In the genomic region with DNA sequence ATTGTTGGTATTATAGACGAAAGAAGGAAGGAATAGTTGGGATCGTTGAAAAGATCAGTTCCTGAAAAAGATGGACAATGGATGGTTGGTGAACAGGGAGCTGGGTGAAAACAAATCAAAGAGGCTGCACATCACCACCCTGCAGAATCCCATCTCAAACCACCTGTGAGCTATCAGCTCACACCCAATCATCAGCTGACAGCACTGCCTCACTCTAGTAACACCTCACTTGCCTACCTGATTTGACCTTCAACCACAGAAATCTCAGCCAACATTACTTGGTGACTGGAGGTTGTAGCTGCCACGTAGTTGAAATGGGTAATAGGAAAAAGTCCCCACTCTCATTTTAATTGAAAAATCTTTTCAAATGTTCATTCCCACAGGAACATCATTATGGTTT, we compare ENCODE assay signal across 23 cellular contexts.
DNase-seq lines count a peak whose midpoint lies in the region; ATAC-seq and TF ChIP-seq lines count a peak whose summit lies in the region.
"Had no signal": no experiment of that assay in that cellular context is flagged by ENCODE, and none has a peak within 500 bp of the region (broad histone marks: within the 10 kb centered on the region; RNA-seq: fewer than 3 reads in every experiment).

No MANE protein-coding gene starts in this region.

- peaks cover 39% of the 10 kb centered on the region for H3K4me1 Mint-ChIP-seq in endodermal cell
- H3K4me1 Mint-ChIP-seq: CD4-positive, alpha-beta memory T cell had no signal

- no peak overlapping the region for H3K23ac ChIP-seq in trophoblast cell (ENCODE audit: low read length)

- peaks cover 1% of the 10 kb centered on the region for H3K79me2 ChIP-seq in trophoblast cell (ENCODE audit: control insufficient read depth, insufficient read depth, low read length, poor library complexity)

- H3K9ac ChIP-seq in endodermal cell (ENCODE audit: extremely low read depth, low read length, poor library complexity, severe bottlenecking) (no peak overlapping the region), trophoblast cell (ENCODE audit: low read length) (no peak overlapping the region)

- H3K4me2 ChIP-seq in trophoblast cell (ENCODE audit: low read length) = no peak overlapping the region
- H3K4me2 ChIP-seq: PC-9 had no signal

- WGBS in endodermal cell (ENCODE audit: insufficient coverage in 1 of 2, insufficient read length in 1 of 2), 2 experiments = 87 to 92% methylated on average over 2 to 3 of the region's 3 CpGs
- 100% methylated on average over 2 of the region's 3 CpGs for WGBS in trophoblast cell (ENCODE audit: extremely low coverage, insufficient coverage, insufficient read length)

- peaks cover 2% of the 10 kb centered on the region for H3K79me1 ChIP-seq in trophoblast cell (ENCODE audit: low read length)

- H3K9me3 ChIP-seq in endodermal cell (ENCODE audit: control insufficient read depth, low read length) (no peaks in the 10 kb centered on the region), trophoblast cell (ENCODE audit: insufficient read depth, low read depth, low read length) (no peaks in the 10 kb centered on the region)
- H3K9me3 ChIP-seq: esophagus muscularis mucosa, psoas muscle, SJSA1 had no signal

- H3K27ac Mint-ChIP-seq in endodermal cell = no peak overlapping the region
- H3K27ac Mint-ChIP-seq: activated CD4-positive, alpha-beta memory T cell treated with anti-CD3 and anti-CD28 coated beads for 36 hours; CD4-positive, alpha-beta memory T cell; T-helper 17 cell had no signal

- H3K9me3 Mint-ChIP-seq in endodermal cell = no peaks in the 10 kb centered on the region
- H3K9me3 Mint-ChIP-seq: activated CD4-positive, alpha-beta memory T cell treated with anti-CD3 and anti-CD28 coated beads for 36 hours; CD4-positive, alpha-beta memory T cell; neural crest cell had no signal

- H3K36me3 ChIP-seq in endodermal cell (ENCODE audit: control insufficient read depth, insufficient read depth, low read length) = no peaks in the 10 kb centered on the region
- peaks cover 0 to 2% of the 10 kb centered on the region in 2 experiments for H3K36me3 ChIP-seq in trophoblast cell (ENCODE audit: control insufficient read depth in 1 of 2, insufficient read depth in 2 of 2, low read length in 2 of 2)
- H3K36me3 ChIP-seq: esophagus muscularis mucosa, SJSA1, WERI-Rb-1 had no signal

- H3K36me3 Mint-ChIP-seq in endodermal cell (ENCODE audit: low read depth) = no peaks in the 10 kb centered on the region
- H3K36me3 Mint-ChIP-seq: activated CD4-positive, alpha-beta memory T cell treated with anti-CD3 and anti-CD28 coated beads for 36 hours; CD4-positive, alpha-beta memory T cell had no signal

- H3K27ac ChIP-seq in endodermal cell (ENCODE audit: low read depth, low read length) (no peak overlapping the region), trophoblast cell (ENCODE audit: low read depth, low read length) (no peak overlapping the region)
- H3K27ac ChIP-seq: esophagus muscularis mucosa, PC-9, psoas muscle, SJSA1, WERI-Rb-1 had no signal

- no peak for TF ChIP-seq CTCF in endodermal cell (conservative IDR thresholded peaks at IDR 0.05)

- no peak overlapping the region for H4K12ac ChIP-seq in trophoblast cell (ENCODE audit: low read depth, low read length)

- H3K27me3 Mint-ChIP-seq in endodermal cell (ENCODE audit: insufficient read depth) = no peaks in the 10 kb centered on the region
- H3K27me3 Mint-ChIP-seq: activated CD4-positive, alpha-beta memory T cell treated with anti-CD3 and anti-CD28 coated beads for 36 hours had no signal

- ATAC-seq in GM18511 (IDR thresholded peaks at IDR 0.05; ENCODE audit: unreplicated experiment) (peak; percentile 45), HG02885 (IDR thresholded peaks at IDR 0.05; ENCODE audit: poor library complexity, unreplicated experiment) (peak; percentile 32), HG02642 (IDR thresholded peaks at IDR 0.05; ENCODE audit: poor library complexity, unreplicated experiment) (no peak), GM21529 (IDR thresholded peaks at IDR 0.05; ENCODE audit: unreplicated experiment) (no peak)
- ATAC-seq: left lobe of liver, psoas muscle, T-helper 17 cell had no signal

- H4K8ac ChIP-seq in trophoblast cell (ENCODE audit: low read depth, low read length) = no peak overlapping the region

- H3K4me3 ChIP-seq in endodermal cell (ENCODE audit: low read length) (no peak overlapping the region), trophoblast cell (ENCODE audit: low read depth, low read length) (no peak overlapping the region)
- H3K4me3 ChIP-seq: esophagus muscularis mucosa, PC-9, psoas muscle, SJSA1 had no signal

- H4K91ac ChIP-seq in trophoblast cell (ENCODE audit: low read depth, low read length) = no peak overlapping the region

- H3K27me3 ChIP-seq in endodermal cell (ENCODE audit: control insufficient read depth, insufficient read depth, low read length, poor library complexity, severe bottlenecking) (no peaks in the 10 kb centered on the region), trophoblast cell (ENCODE audit: insufficient read depth, low read length) (no peaks in the 10 kb centered on the region)
- H3K27me3 ChIP-seq: esophagus muscularis mucosa, SJSA1 had no signal

- H2BK12ac ChIP-seq in trophoblast cell (ENCODE audit: low read length) = peak overlapping the region; percentile 89

- no peak overlapping the region for H2AK5ac ChIP-seq in trophoblast cell (ENCODE audit: low read length)

- peak overlapping the region; percentile 80 for H3K18ac ChIP-seq in trophoblast cell (ENCODE audit: low read length)

- H2BK5ac ChIP-seq in trophoblast cell (ENCODE audit: low read depth, low read length, poor library complexity) = peak overlapping the region; percentile 14

- no peak overlapping the region for H2AFZ ChIP-seq in trophoblast cell (ENCODE audit: insufficient read depth, low read length, poor library complexity)
- H2AFZ ChIP-seq: PC-9 had no signal

- no peak overlapping the region for H3K4ac ChIP-seq in trophoblast cell (ENCODE audit: low read depth, low read length)

- H3K4me3 Mint-ChIP-seq in endodermal cell = no peak overlapping the region
- H3K4me3 Mint-ChIP-seq: activated CD4-positive, alpha-beta memory T cell treated with anti-CD3 and anti-CD28 coated beads for 36 hours; CD4-positive, alpha-beta memory T cell; neural crest cell; T-helper 17 cell had no signal

- peak overlapping the region; percentile 38 for H2BK120ac ChIP-seq in trophoblast cell (ENCODE audit: insufficient read depth, low read length, poor library complexity)

- DNase-seq in endodermal cell = peak; percentile 57
- no peak for DNase-seq in trophoblast cell
- DNase-seq in NCI-H748 treated with DMSO at 0.1 percent for 48 hours (lab: John Stamatoyannopoulos, UW) = no peak
- DNase-seq: activated CD4-positive, alpha-beta memory T cell treated with anti-CD3 and anti-CD28 coated beads for 36 hours; activated naive CD4-positive, alpha-beta T cell; CD4-positive, alpha-beta memory T cell; DMS79; effector CD4-positive, alpha-beta T cell; NCI-H1417 treated with DMSO at 0.1 percent for 48 hours; NCI-H2171; PC-9; psoas muscle; stimulated activated CD4-positive, alpha-beta T cell treated with anti-CD3 and anti-CD28 coated beads, Interleukin-4, amount 100 ng/mL, for 4 hours; T-helper 17 cell; WERI-Rb-1 had no signal

- peaks cover 20% of the 10 kb centered on the region for H3K4me1 ChIP-seq in endodermal cell (ENCODE audit: control insufficient read depth, insufficient read depth, low read length)
- H3K4me1 ChIP-seq in trophoblast cell (ENCODE audit: control insufficient read depth in 1 of 2, insufficient read depth in 2 of 2, low read length in 2 of 2) = peaks cover 8 to 14% of the 10 kb centered on the region in 2 experiments

- H3K14ac ChIP-seq in trophoblast cell (ENCODE audit: low read length) = peak overlapping the region; percentile 48

Comparison
In these comparisons a context has a peak if more than half of its experiments do, and no peak if none do; other contexts are left out.
1. ATAC-seq: peak in GM18511 (single experiment) and HG02885 (single experiment); none in HG02642 (single experiment) and GM21529 (single experiment).